In the genomic region with DNA sequence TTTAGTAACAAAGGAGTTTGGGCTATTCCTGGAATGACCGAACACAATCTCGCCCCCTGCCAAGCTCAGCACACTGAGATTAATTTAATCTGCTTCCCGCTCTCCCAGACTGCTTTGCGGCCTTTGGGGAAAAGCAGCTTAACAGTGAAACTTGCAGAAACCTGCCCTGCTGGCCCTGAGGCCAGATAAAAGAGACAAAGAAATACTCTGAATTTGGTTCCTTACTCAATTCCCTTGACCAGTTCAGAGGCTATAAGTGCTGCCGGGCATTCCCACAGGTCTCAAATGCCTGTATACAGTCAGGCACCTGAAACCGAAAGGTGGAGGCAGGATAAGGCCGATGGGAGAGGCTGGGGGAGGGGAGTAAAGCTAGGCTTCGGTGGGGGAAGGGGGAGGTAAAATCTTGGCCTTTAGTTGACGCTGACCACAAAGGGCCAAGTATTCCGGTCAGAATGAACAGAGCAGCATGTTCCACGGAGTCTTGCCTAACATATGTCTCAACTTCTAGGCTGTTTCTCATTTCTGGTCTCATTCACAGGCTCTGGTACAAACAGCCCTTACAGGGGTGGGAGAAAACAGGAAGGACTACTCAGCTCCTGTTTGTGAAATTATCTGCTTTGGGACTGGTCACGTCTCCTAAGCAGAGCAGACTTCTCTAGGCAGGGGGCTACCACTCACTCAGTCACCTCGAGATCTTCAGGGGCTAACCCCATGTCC, we compare ENCODE assay signal across 8 cellular contexts. TPM values are rescaled to one million over a fixed set of nuclear protein-coding genes. Genes with fewer than 3 reads are reported as not detected.
DNase-seq lines count a peak whose midpoint lies in the region; ATAC-seq, FAIRE-seq and TF ChIP-seq lines count a peak whose summit lies in the region.

No MANE protein-coding gene starts in this region.

- TF ChIP-seq CTCF in Loucy (conservative IDR thresholded peaks at IDR 0.05; ENCODE audit: low read length) (no peak), mammary epithelial cell (conservative IDR thresholded peaks at IDR 0.05 in 1 of 2, IDR thresholded peaks at IDR 0.05 in 1 of 2; ENCODE audit: extremely low read depth in 1 of 2, insufficient read depth in 1 of 2, low read depth in 1 of 2, low read length in 2 of 2) (no peak), kidney (IDR thresholded peaks at IDR 0.05; ENCODE audit: borderline replicate concordance, extremely low read depth, insufficient read depth) (no peak)

- WGBS in mammary epithelial cell (ENCODE audit: low coverage, missing lambda C conversion rate): 3% methylated on average over 10 of the region's 13 CpGs

- DNase-seq in mammary epithelial cell (peak; percentile 75), kidney (peak; percentile 78), substantia nigra (lab: John Stamatoyannopoulos, UW) (peak in 16 of 49 donors; percentile 17 to 67 (median 45)), SHP77 treated with DMSO at 0.1 percent for 48 hours (lab: John Stamatoyannopoulos, UW) (no peak), NCI-H1436 (lab: John Stamatoyannopoulos, UW) (no peak)

- H3K36me3 ChIP-seq in Loucy (ENCODE audit: insufficient read depth, low read length) (peaks cover 12% of the 10 kb centered on the region; the same call in 1 of the 2 replicates), mammary epithelial cell (ENCODE audit: insufficient read depth, low read length) (peaks cover 16% of the 10 kb centered on the region), kidney (ENCODE audit: control insufficient read depth in 1 of 2, insufficient read depth in 2 of 2, low read length in 2 of 2) (peaks cover 3 to 15% of the 10 kb centered on the region in 2 donors)

- H3K4me1 ChIP-seq in Loucy (ENCODE audit: insufficient read depth, low read length, poor library complexity, severe bottlenecking) (peaks cover 18% of the 10 kb centered on the region), mammary epithelial cell (ENCODE audit: insufficient read depth, low read length) (peaks cover 95% of the 10 kb centered on the region), kidney (ENCODE audit: control insufficient read depth in 1 of 2, insufficient read depth in 1 of 2, low read depth in 1 of 2, low read length in 2 of 2) (peaks cover 79 to 80% of the 10 kb centered on the region in 2 donors)

- intact Hi-C loops in mammary epithelial cell (cut with micrococcal nuclease) (loop anchor here (1.0 kb wide), 1 partner anchor 8 kb away; no protein-coding TSS in a partner anchor), kidney (cut with DNase I) (no loop called here)

- peak overlapping the region; percentile 3 for H3K9ac ChIP-seq in Loucy (ENCODE audit: low read depth, low read length, poor library complexity, severe bottlenecking)
- H3K9ac ChIP-seq in mammary epithelial cell (ENCODE audit: insufficient read depth, low read length): peak overlapping the region; percentile 45
- H3K9ac ChIP-seq in kidney (ENCODE audit: low read length in 2 of 2): peak overlapping the region; percentile 4 to 51

- H2AFZ ChIP-seq in Loucy (ENCODE audit: low read length): no peak overlapping the region
- H2AFZ ChIP-seq in mammary epithelial cell (ENCODE audit: low read depth, low read length): no peak overlapping the region

- H3K9me3 ChIP-seq in Loucy (ENCODE audit: insufficient read depth, low read depth, low read length) (no peaks in the 10 kb centered on the region), mammary epithelial cell (replicated peaks; ENCODE audit: insufficient read depth, low read length) (no peaks in the 10 kb centered on the region), kidney (ENCODE audit: control insufficient read depth in 1 of 2, low read length in 2 of 2) (no peaks in the 10 kb centered on the region)

- no peaks in the 10 kb centered on the region for H3F3A ChIP-seq in Loucy (ENCODE audit: low read depth)

- BruUV-seq in mammary epithelial cell (replicated peaks; lab: Mats Ljungman, UMichigan): no TSS peak

- no peak for FAIRE-seq in kidney (lab: Jason Lieb, UNC)

- ATAC-seq in HG03175 (IDR thresholded peaks at IDR 0.05; ENCODE audit: unreplicated experiment) (no peak), GM21737 (IDR thresholded peaks at IDR 0.05; ENCODE audit: unreplicated experiment) (no peak)

- in situ Hi-C loops in mammary epithelial cell (cut with MboI; ENCODE audit: low sequenced_read_pairs in 2 of 2): no loop called here

- no peaks in the 10 kb centered on the region for H3K9me2 ChIP-seq in Loucy (replicated peaks; ENCODE audit: low read depth, low read length)

- no peaks in the 10 kb centered on the region for H3K27me3 ChIP-seq in Loucy (ENCODE audit: insufficient read depth, low read length, poor library complexity, severe bottlenecking)
- H3K27me3 ChIP-seq in mammary epithelial cell (ENCODE audit: insufficient read depth, low read length): no peaks in the 10 kb centered on the region

- dilution Hi-C loops in mammary epithelial cell (cut with HindIII; ENCODE audit: low sequenced_read_pairs): no loop called here

- H3K4me2 ChIP-seq in Loucy (ENCODE audit: low read depth, low read length, poor library complexity, severe bottlenecking) (peak overlapping the region; percentile 3), mammary epithelial cell (ENCODE audit: insufficient read depth, low read depth, low read length) (peak overlapping the region; percentile 56)

- CTCF ChIA-PET in mammary epithelial cell (lab: Charles Lee; ENCODE audit: low non-redundant PET): interaction anchor here (0.7 kb wide), 1 partner anchor 26 kb away, joined by 3 read pairs; no protein-coding TSS in a partner anchor

- H3K27ac ChIP-seq in mammary epithelial cell (ENCODE audit: insufficient read depth, low read depth, low read length) (peak overlapping the region; percentile 63), kidney (ENCODE audit: low read depth in 2 of 2, low read length in 2 of 2) (peak overlapping the region; percentile 85 to 93), substantia nigra (ENCODE audit: low read depth, low read length, poor library complexity, severe bottlenecking) (peak overlapping the region; percentile 93)

- peaks cover 50% of the 10 kb centered on the region for H4K20me1 ChIP-seq in Loucy (ENCODE audit: insufficient read depth, low read length, poor library complexity, severe bottlenecking)
- H4K20me1 ChIP-seq in mammary epithelial cell (ENCODE audit: insufficient read depth, low read length): no peaks in the 10 kb centered on the region

- H3K79me2 ChIP-seq in Loucy (ENCODE audit: insufficient read depth, low read length) (peaks cover 98% of the 10 kb centered on the region), mammary epithelial cell (ENCODE audit: insufficient read depth, low read length) (peaks cover 100% of the 10 kb centered on the region)

- H3K4me3 ChIP-seq in Loucy (ENCODE audit: low read length, poor library complexity, severe bottlenecking) (no peak overlapping the region), mammary epithelial cell (replicated peaks in 1 of 3; ENCODE audit: insufficient read depth in 1 of 3, low read depth in 2 of 3, low read length in 3 of 3) (no peak overlapping the region), kidney (ENCODE audit: low read length in 2 of 2) (peak overlapping the region; percentile 15 to 22)

RNA-seq across cellular contexts. Expression of a gene that starts 17.8 kb away (rescaled TPM):
- total RNA-seq in mammary epithelial cell (not detected), kidney (not detected)
- polyA plus RNA-seq in mammary epithelial cell (not detected), kidney (ENCODE audit: insufficient read depth, low read depth, low replicate concordance) (not detected)
- polyA minus RNA-seq in mammary epithelial cell: not detected

Comparison
In these comparisons a context has a peak if more than half of its experiments do, and no peak if none do; other contexts are left out.
1. H3K4me3 ChIP-seq: peak in kidney (2 of 2); none in Loucy (single experiment) and mammary epithelial cell (0 of 3).
2. DNase-seq: peak in mammary epithelial cell (single experiment) and kidney (single experiment); none in SHP77 treated with DMSO at 0.1 percent for 48 hours (single experiment) and NCI-H1436 (single experiment).
3. Peak in every context shown above with its lines, with median percentiles within 50 percentile points of each other: H3K9ac ChIP-seq and H3K27ac ChIP-seq.